In the genomic region with DNA sequence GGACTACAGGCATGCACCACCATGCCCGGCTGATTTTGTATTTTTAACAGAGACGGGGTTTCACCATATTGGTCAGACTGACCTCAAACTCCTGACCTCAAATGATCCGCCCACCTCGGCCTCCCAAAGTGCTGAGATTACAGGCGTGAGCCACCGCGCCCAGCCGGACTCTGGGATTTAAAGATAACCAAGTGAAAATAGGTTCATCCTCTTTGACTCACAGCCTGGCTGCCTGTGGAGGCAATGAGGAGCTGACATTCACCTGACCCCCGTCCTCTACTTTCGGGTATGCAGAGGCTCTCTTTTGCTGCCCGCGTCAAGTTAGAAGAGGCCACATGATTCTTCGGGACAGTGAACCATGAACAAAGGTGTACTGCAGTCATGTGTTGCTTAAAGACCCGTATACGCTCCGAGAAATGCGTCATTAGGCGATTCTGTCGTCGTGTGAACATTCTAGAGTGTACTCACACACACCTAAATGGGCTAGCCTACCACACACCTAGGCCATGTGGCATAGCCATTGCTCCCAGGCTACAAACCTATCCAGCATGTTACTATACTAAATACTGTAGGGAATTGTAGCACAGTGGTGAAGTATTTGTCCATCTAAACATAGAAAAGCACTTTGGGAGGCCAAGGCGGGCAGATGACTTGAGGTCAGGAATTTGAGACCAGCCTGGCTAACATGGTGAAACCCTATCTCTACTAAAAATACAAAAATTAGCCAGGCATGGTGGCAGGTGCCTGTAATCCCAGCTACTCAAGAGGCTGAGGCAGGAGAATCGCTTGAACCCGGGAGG, we compare ENCODE assay signal across 1 cellular context.
TF ChIP-seq lines count a peak whose summit lies in the region.

No MANE protein-coding gene starts in this region.

TF ChIP-seq in HepG2, 621 proteins besides CTCF, POLR2A, EP300 and RAD21:
- TF ChIP-seq ZNF878 (CRISPR knock-in tag; IDR thresholded peaks at IDR 0.05) (0 out of 2 replicates have a peak, but pooled peaks have one; percentile 3), ZNF460 (CRISPR knock-in tag; IDR thresholded peaks at IDR 0.05; ENCODE audit: borderline replicate concordance) (peak; percentile 77; the same call in 1 of the 2 replicates), MYC (CRISPR knock-in tag; IDR thresholded peaks at IDR 0.05; ENCODE audit: borderline replicate concordance) (peak; percentile 21; the same call in 1 of the 2 replicates), RARA (CRISPR knock-in tag; IDR thresholded peaks at IDR 0.05) (0 out of 2 replicates have a peak, but pooled peaks have one; percentile 19), RXRA (CRISPR knock-in tag; IDR thresholded peaks at IDR 0.05) (peak; percentile 19; the same call in 1 of the 2 replicates), SP5 (CRISPR knock-in tag; IDR thresholded peaks at IDR 0.05; ENCODE audit: borderline replicate concordance, low read depth) (0 out of 2 replicates have a peak, but pooled peaks have one; percentile 10), ZBTB38 (CRISPR knock-in tag; IDR thresholded peaks at IDR 0.05) (0 out of 2 replicates have a peak, but pooled peaks have one; percentile 23), TRIM24 (CRISPR knock-in tag; IDR thresholded peaks at IDR 0.05) (0 out of 2 replicates have a peak, but pooled peaks have one; percentile 28)
TF ChIP-seq in HepG2: peak in this region for 8; not testable (repeated sequence) for 613.
